ENCODE assay signal across 23 cellular contexts in the genomic region with DNA sequence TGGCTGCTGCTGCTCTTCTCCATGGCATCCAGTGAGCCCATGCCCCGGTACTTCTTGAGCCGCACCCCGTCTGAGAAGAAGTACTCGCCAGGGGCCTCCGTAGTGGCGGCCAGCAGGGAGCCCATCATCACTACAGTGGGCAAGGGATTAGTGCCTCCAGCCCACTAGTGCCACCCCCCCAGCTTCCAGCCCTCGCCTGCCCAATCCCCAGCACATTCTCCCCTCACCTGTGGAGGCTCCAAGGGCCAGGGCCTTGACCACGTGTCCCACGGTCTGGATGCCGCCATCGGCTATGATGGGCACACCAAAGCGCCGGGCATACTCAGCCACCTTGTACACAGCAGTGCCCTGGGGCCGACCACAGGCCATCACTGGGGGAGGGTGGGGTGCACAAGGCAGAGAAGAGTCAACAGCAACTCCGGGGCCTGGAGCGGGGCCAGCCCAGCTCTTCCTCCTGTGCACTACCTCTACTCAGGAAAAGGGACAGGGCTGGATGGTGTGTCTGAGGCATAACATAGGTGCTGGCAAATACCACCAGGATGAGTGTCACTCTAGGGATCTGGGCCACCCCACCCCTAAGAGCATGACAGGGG. TPM values are rescaled to one million over a fixed set of nuclear protein-coding genes. Genes with fewer than 3 reads are reported as not detected.
DNase-seq lines count a peak whose midpoint lies in the region; ATAC-seq, FAIRE-seq and TF ChIP-seq lines count a peak whose summit lies in the region.
"Had no signal": no experiment of that assay in that cellular context is flagged by ENCODE, and none has a peak within 500 bp of the region (broad histone marks: within the 10 kb centered on the region; RNA-seq: fewer than 3 reads in every experiment).

No MANE protein-coding gene starts in this region.

- no peak overlapping the region for H2BK15ac ChIP-seq in H1 (ENCODE audit: low read length)

- H3K4ac ChIP-seq in H1 (replicated peaks; ENCODE audit: insufficient read length, low read depth, low read length): no peak overlapping the region
- no peak overlapping the region for H3K4ac ChIP-seq in trophoblast cell (ENCODE audit: low read depth, low read length)

- peaks cover 0 to under 1% (median under 1%) of the 10 kb centered on the region in 4 experiments; a peak in 5 of 7 replicates for H3K4me1 ChIP-seq in H1 (replicated peaks in 1 of 4; ENCODE audit: control insufficient read depth in 3 of 4, insufficient read depth in 4 of 4, low read length in 3 of 4)
- no peaks in the 10 kb centered on the region for H3K4me1 ChIP-seq in trophoblast cell (ENCODE audit: control insufficient read depth in 1 of 2, insufficient read depth in 2 of 2, low read length in 2 of 2)
- H3K4me1 ChIP-seq: Caco-2 had no signal

- TF ChIP-seq EP300 in H1 (IDR thresholded peaks at IDR 0.05; ENCODE audit: borderline replicate concordance in 1 of 2, low read depth in 2 of 2, low read length in 2 of 2): no peak

- no peak overlapping the region for H2BK120ac ChIP-seq in H1 (replicated peaks; ENCODE audit: low read depth, low read length)
- H2BK120ac ChIP-seq in trophoblast cell (ENCODE audit: insufficient read depth, low read length, poor library complexity): no peak overlapping the region

- H2BK12ac ChIP-seq in H1 (ENCODE audit: low read depth, low read length): no peak overlapping the region
- no peak overlapping the region for H2BK12ac ChIP-seq in trophoblast cell (ENCODE audit: low read length)

- no peaks in the 10 kb centered on the region for H3K9me3 ChIP-seq in H1 (ENCODE audit: insufficient read depth in 2 of 2, low read depth in 1 of 2, low read length in 1 of 2)
- H3K9me3 ChIP-seq in trophoblast cell (ENCODE audit: insufficient read depth, low read depth, low read length): peaks cover 3% of the 10 kb centered on the region
- H3K9me3 ChIP-seq: BLaER1, Caco-2 had no signal

- H3K27ac ChIP-seq in H1 (ENCODE audit: low read depth, low read length) (no peak overlapping the region), trophoblast cell (ENCODE audit: low read depth, low read length) (no peak overlapping the region)
- H3K27ac ChIP-seq: 22Rv1, BLaER1, C4-2B, GM23248 had no signal

- no peak for TF ChIP-seq CTCF in H1 (IDR thresholded peaks at IDR 0.05; ENCODE audit: control extremely low read depth in 1 of 3, insufficient read depth in 1 of 3, low read depth in 1 of 3, low read length in 3 of 3)
- no peak for TF ChIP-seq CTCF in GM10266 (IDR thresholded peaks at IDR 0.05; ENCODE audit: control insufficient read depth, insufficient read depth, low read depth, missing control alignments)

- no peaks in the 10 kb centered on the region for H3K79me2 ChIP-seq in H1 (ENCODE audit: control insufficient read depth in 1 of 2, insufficient read depth in 2 of 2, low read length in 2 of 2)
- H3K79me2 ChIP-seq in trophoblast cell (ENCODE audit: control insufficient read depth, insufficient read depth, low read length, poor library complexity): no peaks in the 10 kb centered on the region

- H3K23ac ChIP-seq in H1 (ENCODE audit: insufficient read length) (no peak overlapping the region), trophoblast cell (ENCODE audit: low read length) (no peak overlapping the region)

- POLR2A ChIA-PET in H1 (lab: Charles Lee; ENCODE audit: partially characterized antibody): interaction anchor here (0.6 to 3.1 kb wide), 3 partner anchors 10 to 40 kb away, joined by 3 to 8 read pairs (median 4); no protein-coding TSS in a partner anchor

- H3K14ac ChIP-seq in H1 (ENCODE audit: insufficient read length): no peak overlapping the region
- no peak overlapping the region for H3K14ac ChIP-seq in trophoblast cell (ENCODE audit: low read length)

- H3K4me2 ChIP-seq in H1 (ENCODE audit: insufficient read depth in 1 of 2, low read depth in 2 of 2, low read length in 2 of 2): no peak overlapping the region
- no peak overlapping the region for H3K4me2 ChIP-seq in trophoblast cell (ENCODE audit: low read length)
- H3K4me2 ChIP-seq: BLaER1 had no signal

- no peaks in the 10 kb centered on the region for H3K27me3 ChIP-seq in H1 (replicated peaks in 1 of 4; ENCODE audit: control insufficient read depth in 3 of 4, extremely low read depth in 1 of 4, insufficient read depth in 3 of 4, low read length in 3 of 4)
- no peaks in the 10 kb centered on the region for H3K27me3 ChIP-seq in trophoblast cell (ENCODE audit: insufficient read depth, low read length)
- H3K27me3 ChIP-seq: BLaER1 had no signal

- H4K20me1 ChIP-seq in H1 (replicated peaks in 1 of 2; ENCODE audit: control insufficient read depth in 1 of 2, insufficient read depth in 2 of 2, low read length in 2 of 2): no peaks in the 10 kb centered on the region

- H3K23me2 ChIP-seq in H1 (ENCODE audit: low read depth, low read length): no peaks in the 10 kb centered on the region

- H2AFZ ChIP-seq in H1 (ENCODE audit: low read length): no peak overlapping the region
- no peak overlapping the region for H2AFZ ChIP-seq in trophoblast cell (ENCODE audit: insufficient read depth, low read length, poor library complexity)
- H2AFZ ChIP-seq: GM23248 had no signal

- TF ChIP-seq POLR2A in H1 (IDR thresholded peaks at IDR 0.05; ENCODE audit: control extremely low read depth in 1 of 2, low read depth in 2 of 2, low read length in 2 of 2): no peak

- H4K8ac ChIP-seq in H1 (ENCODE audit: extremely low read depth, insufficient read depth, low read length): peak overlapping the region; percentile 32; the same call in 1 of the 2 replicates
- H4K8ac ChIP-seq in trophoblast cell (ENCODE audit: low read depth, low read length): no peak overlapping the region

- H3K79me1 ChIP-seq in H1 (ENCODE audit: low read depth, low read length) (no peaks in the 10 kb centered on the region), trophoblast cell (ENCODE audit: low read length) (no peaks in the 10 kb centered on the region)

- H3K18ac ChIP-seq in H1 (ENCODE audit: extremely low read depth, low read length): no peak overlapping the region
- H3K18ac ChIP-seq in trophoblast cell (ENCODE audit: low read length): no peak overlapping the region

- H2AK5ac ChIP-seq in H1 (ENCODE audit: low read depth, low read length): no peak overlapping the region
- H2AK5ac ChIP-seq in trophoblast cell (ENCODE audit: low read length): no peak overlapping the region

- TF ChIP-seq RAD21 in H1 (IDR thresholded peaks at IDR 0.05 in 1 of 2, conservative IDR thresholded peaks at IDR 0.05 in 1 of 2; ENCODE audit: low read depth in 2 of 2, low read length in 2 of 2): no peak

- no peak overlapping the region for H4K91ac ChIP-seq in H1 (replicated peaks; ENCODE audit: insufficient read length, low read length)
- H4K91ac ChIP-seq in trophoblast cell (ENCODE audit: low read depth, low read length): no peak overlapping the region

- H3K36me3 ChIP-seq in H1 (ENCODE audit: control insufficient read depth in 2 of 4, insufficient read depth in 4 of 4, low read length in 3 of 4): peaks cover 0 to 3% (median 2%) of the 10 kb centered on the region in 4 experiments; a peak in 4 of 8 replicates
- peaks cover 2 to 6% of the 10 kb centered on the region in 2 experiments for H3K36me3 ChIP-seq in trophoblast cell (ENCODE audit: control insufficient read depth in 1 of 2, insufficient read depth in 2 of 2, low read length in 2 of 2)

- no peak overlapping the region for H3K4me3 ChIP-seq in H1 (ENCODE audit: extremely low read depth in 1 of 4, insufficient read depth in 2 of 4, low read depth in 3 of 4, low read length in 4 of 4)
- peak overlapping the region; percentile 22 for H3K4me3 ChIP-seq in trophoblast cell (ENCODE audit: low read depth, low read length)
- H3K4me3 ChIP-seq: BLaER1, GM12878, GM23248 had no signal

- intact Hi-C loops in Right ventricle myocardium inferior (cut with DNase I): no loop called here
- intact Hi-C loops in cardiac septum (cut with DNase I): no loop called here

- H2BK5ac ChIP-seq in H1 (ENCODE audit: low read depth, low read length) (no peak overlapping the region), trophoblast cell (ENCODE audit: low read depth, low read length, poor library complexity) (no peak overlapping the region)

- no peak for FAIRE-seq in H1 (lab: Jason Lieb, UNC)
- FAIRE-seq: A204.1, G401.6, GM12878, GM18507 had no signal

- no peak overlapping the region for H4K5ac ChIP-seq in H1 (ENCODE audit: insufficient read length, low read depth, low read length)

- no peak overlapping the region for H3K9ac ChIP-seq in H1 (replicated peaks in 1 of 4; ENCODE audit: extremely low read depth in 1 of 4, low read depth in 3 of 4, low read length in 3 of 4)
- no peak overlapping the region for H3K9ac ChIP-seq in trophoblast cell (ENCODE audit: low read length)
- H3K9ac ChIP-seq: BLaER1, GM23248 had no signal

- WGBS in H1 (ENCODE audit: extremely low coverage in 1 of 2, insufficient coverage in 1 of 2, insufficient read length in 1 of 2, insufficient replicate concordance in 2 of 2, low coverage in 1 of 2, low lambda C conversion rate in 2 of 2, missing lambda C conversion rate in 1 of 2), 2 experiments: 83% methylated on average over 12 of the region's 16 CpGs; no CpG with 5 or more reads in 1 of the 2 experiments
- no CpG with 5 or more reads among the region's 16 CpGs for WGBS in trophoblast cell (ENCODE audit: extremely low coverage, insufficient coverage, insufficient read length)

- no peak overlapping the region for H3K56ac ChIP-seq in H1 (replicated peaks; ENCODE audit: insufficient read length, low read depth, low read length)

- CTCF ChIA-PET in H1 (lab: Charles Lee; ENCODE audit: partially characterized antibody): interaction anchor here (0.9 to 24.8 kb wide), 12 partner anchors 8 to 66 kb away, joined by 3 to 275 read pairs (median 6); a partner anchor contains a TSS

- no peak overlapping the region for H2BK20ac ChIP-seq in H1 (ENCODE audit: low read length)

- peak; percentile 48 for DNase-seq in Right ventricle myocardium inferior (ENCODE audit: missing footprints)
- DNase-seq in cardiac septum (ENCODE audit: low spot score): no peak
- no peak for DNase-seq in H1 (ENCODE audit: low read depth in 1 of 2, low spot score in 2 of 2)
- no peak for DNase-seq in trophoblast cell
- DNase-seq in NCI-H187 (lab: John Stamatoyannopoulos, UW): no peak
- DNase-seq in GM10266 (ENCODE audit: extremely low spot score): no peak
- DNase-seq: Caco-2; CD4-positive, CD25-positive, alpha-beta regulatory T cell; CD8-positive, alpha-beta T cell; DMS153; DND-41; GM23248; H9 had no signal

- no peak overlapping the region for H4K12ac ChIP-seq in trophoblast cell (ENCODE audit: low read depth, low read length)

- ATAC-seq in Right ventricle myocardium inferior (no peak), GM21529 (IDR thresholded peaks at IDR 0.05; ENCODE audit: unreplicated experiment) (no peak)
- ATAC-seq: CD8-positive, alpha-beta T cell; GM12878; HCT116 had no signal

RNA-seq across cellular contexts. Expression of a gene that starts 14.8 kb away (rescaled TPM):
- 25.5 TPM for total RNA-seq in Right ventricle myocardium inferior
- total RNA-seq in cardiac septum: 22.2 TPM
- 44.0 and 45.8 TPM in 2 replicates for total RNA-seq in H1 (2021; fragmentation: NEBNext Ultra II Directional; extraction: Animal tissue kit (Norgen Biotek cat#: 25700))
- 45.8 and 65.7 TPM in 2 replicates for polyA plus RNA-seq in H1 (2011; rRNA removed)
- 43.6 TPM for polyA plus RNA-seq in H1 (2011; cell fraction: cytosol; rRNA removed)
- polyA plus RNA-seq in H1 (2011; cell fraction: nucleus; rRNA removed): 114 TPM
- 25.6 to 53.4 TPM (median 41.9 TPM) in 4 replicates for polyA plus RNA-seq in H1 (2012, experiment 1 of 2)
- polyA plus RNA-seq in H1 (2012, experiment 2 of 2): 34.0 TPM
- polyA plus RNA-seq in H1 (2013, experiment 1 of 2): 24.3 TPM
- polyA plus RNA-seq in H1 (2013, experiment 2 of 2): 24.7 TPM
- 45.8 and 49.4 TPM in 2 replicates for polyA minus RNA-seq in H1 (2011; rRNA and poly(A)+ RNA removed)
- polyA minus RNA-seq in H1 (2011; cell fraction: cytosol; rRNA and poly(A)+ RNA removed): 24.7 TPM
- polyA minus RNA-seq in H1 (2011; cell fraction: nucleus; rRNA and poly(A)+ RNA removed): 44.8 TPM
- polyA plus RNA-seq in trophoblast cell (2013): 11.8 and 12.6 TPM in 2 replicates

RNA-seq across cellular contexts. Expression of a gene that starts 33.5 kb away (rescaled TPM):
- total RNA-seq in Right ventricle myocardium inferior (2.7 TPM), cardiac septum (2.4 TPM)
- 0.34 and 0.69 TPM in 2 replicates for total RNA-seq in H1 (2021; fragmentation: NEBNext Ultra II Directional; extraction: Animal tissue kit (Norgen Biotek cat#: 25700))
- polyA plus RNA-seq in H1 (2011; rRNA removed): 1.0 and 2.4 TPM in 2 replicates
- 0.85 TPM for polyA plus RNA-seq in H1 (2011; cell fraction: cytosol; rRNA removed)
- 2.1 TPM for polyA plus RNA-seq in H1 (2011; cell fraction: nucleus; rRNA removed)
- 0.40 to 1.2 TPM (median 0.82 TPM) in 4 replicates for polyA plus RNA-seq in H1 (2012, experiment 1 of 2)
- 0.54 TPM for polyA plus RNA-seq in H1 (2012, experiment 2 of 2)
- polyA plus RNA-seq in H1 (2013, experiment 1 of 2): 1.1 TPM
- polyA plus RNA-seq in H1 (2013, experiment 2 of 2): 1.2 TPM
- polyA minus RNA-seq in H1 (2011; rRNA and poly(A)+ RNA removed): 0.47 TPM in 1 of 2 replicates, not detected in the other
- polyA minus RNA-seq in H1 (2011; cell fraction: cytosol; rRNA and poly(A)+ RNA removed): 1.2 TPM
- polyA minus RNA-seq in H1 (2011; cell fraction: nucleus; rRNA and poly(A)+ RNA removed): 2.0 TPM
- 34.4 and 34.6 TPM in 2 replicates for polyA plus RNA-seq in trophoblast cell (2013)
- total RNA-seq: GM12878, GM23248 had no signal
- polyA plus RNA-seq: AG04450, GM12878, GM23248 had no signal

RNA-seq across cellular contexts. Expression of a gene that starts 51.3 kb away (rescaled TPM):
- 31.7 TPM for total RNA-seq in Right ventricle myocardium inferior
- 35.1 TPM for total RNA-seq in cardiac septum
- total RNA-seq in H1 (2021; fragmentation: NEBNext Ultra II Directional; extraction: Animal tissue kit (Norgen Biotek cat#: 25700)): 65.3 and 68.0 TPM in 2 replicates
- polyA plus RNA-seq in H1 (2011; rRNA removed): 9.6 and 12.8 TPM in 2 replicates
- 22.5 TPM for polyA plus RNA-seq in H1 (2011; cell fraction: cytosol; rRNA removed)
- polyA plus RNA-seq in H1 (2011; cell fraction: nucleus; rRNA removed): 29.4 TPM
- 42.6 to 66.7 TPM (median 46.6 TPM) in 4 replicates for polyA plus RNA-seq in H1 (2012, experiment 1 of 2)
- 5.3 TPM for polyA plus RNA-seq in H1 (2012, experiment 2 of 2)
- polyA plus RNA-seq in H1 (2013, experiment 1 of 2): 33.8 TPM
- polyA plus RNA-seq in H1 (2013, experiment 2 of 2): 32.7 TPM
- 15.3 and 17.3 TPM in 2 replicates for polyA minus RNA-seq in H1 (2011; rRNA and poly(A)+ RNA removed)
- 27.2 TPM for polyA minus RNA-seq in H1 (2011; cell fraction: cytosol; rRNA and poly(A)+ RNA removed)
- 21.5 TPM for polyA minus RNA-seq in H1 (2011; cell fraction: nucleus; rRNA and poly(A)+ RNA removed)
- polyA plus RNA-seq in trophoblast cell (2013): 35.4 and 35.8 TPM in 2 replicates
